Comparison of ENCODE assay signal across 8 cellular contexts in genomic region chr17:16439867-16440351, GRCh38. TPM values are rescaled to one million over a fixed set of nuclear protein-coding genes. Genes with fewer than 3 reads are reported as not detected.
DNase-seq lines count a peak whose midpoint lies in the region; ATAC-seq, FAIRE-seq and TF ChIP-seq lines count a peak whose summit lies in the region.

No MANE protein-coding gene starts in this region.

- no peak for FAIRE-seq in RCC 7860 (lab: Jason Lieb, UNC)

- no peak for DNase-seq in H7
- peak; percentile 25 for DNase-seq in RCC 7860 (ENCODE audit: low spot score)
- peak; percentile 28 for DNase-seq in effector CD4-positive, alpha-beta T cell
- no peak for DNase-seq in nephron progenitor cell
- no peak for DNase-seq in medulla oblongata (ENCODE audit: extremely low spot score)

- peaks cover 31% of the 10 kb centered on the region for H3K36me3 Mint-ChIP-seq in nephron progenitor cell (ENCODE audit: low read depth)

- H3K27ac Mint-ChIP-seq in nephron progenitor cell: peak overlapping the region; percentile 59

- H3K4me1 Mint-ChIP-seq in nephron progenitor cell: peaks cover 79% of the 10 kb centered on the region

- ATAC-seq in HG03571 (IDR thresholded peaks at IDR 0.05; ENCODE audit: unreplicated experiment) (no peak), HG03039 (IDR thresholded peaks at IDR 0.05; ENCODE audit: unreplicated experiment) (no peak), GM18870 (IDR thresholded peaks at IDR 0.05; ENCODE audit: unreplicated experiment) (no peak)

- H3K36me3 ChIP-seq in H7 (replicated peaks; ENCODE audit: control insufficient read depth, insufficient read depth, low read length): peaks cover 35% of the 10 kb centered on the region

- no peaks in the 10 kb centered on the region for H3K27me3 ChIP-seq in H7 (ENCODE audit: control insufficient read depth, insufficient read depth, low read length)

- no peak for TF ChIP-seq CTCF in nephron progenitor cell (IDR thresholded peaks at IDR 0.05)

- H3K4me3 Mint-ChIP-seq in nephron progenitor cell: peak overlapping the region; percentile 100

- H3K9me3 Mint-ChIP-seq in nephron progenitor cell: no peaks in the 10 kb centered on the region

- H3K4me3 ChIP-seq in H7 (ENCODE audit: insufficient read depth, low read depth, low read length): peak overlapping the region; percentile 97

- peaks cover 4% of the 10 kb centered on the region for H3K27me3 Mint-ChIP-seq in nephron progenitor cell (ENCODE audit: low read depth, poor library complexity)

RNA-seq across cellular contexts. Expression of gene TRPV2, which starts 24.5 kb away (rescaled TPM):
- total RNA-seq in H7 (2014; rRNA removed; shearing (Covaris generic)): 1.8 and 5.5 TPM in 2 replicates

RNA-seq across cellular contexts. Expression of gene LRRC75A, which starts 52.1 kb away (rescaled TPM):
- total RNA-seq in H7 (2014; rRNA removed; shearing (Covaris generic)): 3.3 and 5.9 TPM in 2 replicates

RNA-seq across cellular contexts. Expression of gene UBB, which starts 59.0 kb away (rescaled TPM):
- 1,890 and 2,261 TPM in 2 replicates for total RNA-seq in H7 (2014; rRNA removed; shearing (Covaris generic))

Comparison
In these comparisons a context has a peak if more than half of its experiments do, and no peak if none do; other contexts are left out.
1. DNase-seq: peak in RCC 7860 (single experiment) and effector CD4-positive, alpha-beta T cell (single experiment); none in H7 (single experiment), nephron progenitor cell (single experiment) and medulla oblongata (single experiment).